Comparison of ENCODE assay signal across 20 cellular contexts in the genomic region with DNA sequence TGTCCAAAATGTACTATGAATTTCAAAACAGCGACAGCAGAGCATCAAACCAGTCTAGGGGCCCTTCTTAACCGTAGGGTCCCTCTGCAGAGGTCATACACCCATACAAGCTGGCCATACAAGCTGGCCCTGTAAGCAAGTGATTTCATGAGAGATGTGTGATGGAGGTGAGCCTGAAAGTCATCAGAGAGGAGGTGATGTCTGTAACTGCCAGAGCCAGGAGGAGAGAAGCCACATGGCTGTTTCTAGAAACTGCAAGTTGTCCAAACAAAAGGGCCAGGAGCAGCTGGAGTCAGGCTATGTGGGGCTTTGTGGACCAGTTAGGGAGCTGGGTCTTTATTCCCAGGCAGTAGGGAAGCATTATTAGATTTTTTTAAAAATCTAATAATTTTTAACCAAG. TPM values are rescaled to one million over a fixed set of nuclear protein-coding genes. Genes with fewer than 3 reads are reported as not detected.
"Had no signal": no experiment of that assay in that cellular context is flagged by ENCODE, and none has a peak within 500 bp of the region (broad histone marks: within the 10 kb centered on the region; RNA-seq: fewer than 3 reads in every experiment).

No MANE protein-coding gene starts in this region.

- H3K36me3 ChIP-seq: adrenal gland, cardiac muscle cell, neutrophil, sigmoid colon, spleen, thoracic aorta, upper lobe of left lung, WERI-Rb-1 had no signal

- H3K9me3 Mint-ChIP-seq: activated naive CD4-positive, alpha-beta T cell treated with anti-CD3 and anti-CD28 coated beads, Interleukin-2, amount 50 U/mL, for 72 hours; effector memory CD8-positive, alpha-beta T cell; naive thymus-derived CD8-positive, alpha-beta T cell; stimulated activated naive B cell treated with anti-CD40 and anti-IgM and Interleukin-4, amounts not matched to agents 10 μg/mL and 1 μg/mL and 100 μg/mL, for 72 hours had no signal

- DNase-seq: activated CD4-positive, alpha-beta T cell treated with anti-CD3 and anti-CD28 coated beads for 1 hour; activated CD4-positive, alpha-beta T cell treated with anti-CD3 and anti-CD28 coated beads, Interleukin-2, amount 50 U/mL, for 4 hours; activated gamma-delta T cell; adrenal gland; effector memory CD8-positive, alpha-beta T cell; mesendoderm; naive thymus-derived CD8-positive, alpha-beta T cell; sigmoid colon; spleen; stimulated activated CD4-positive, alpha-beta T cell treated with anti-CD3 and anti-CD28 coated beads, Interleukin-4, amount 100 ng/mL, for 4 hours; stimulated activated naive B cell treated with anti-CD40 and anti-IgM and Interleukin-4, amounts not matched to agents 10 μg/mL and 1 μg/mL and 100 μg/mL, for 72 hours; upper lobe of left lung; WERI-Rb-1 had no signal

- H3K4me2 ChIP-seq: hepatocyte had no signal

- H3K4me1 ChIP-seq: parathyroid adenoma had no signal

- H3K4me3 ChIP-seq: adrenal gland, cardiac muscle cell, hepatocyte, sigmoid colon, spleen, thoracic aorta, upper lobe of left lung had no signal

- H3K27ac Mint-ChIP-seq: activated naive CD4-positive, alpha-beta T cell treated with anti-CD3 and anti-CD28 coated beads, Interleukin-2, amount 50 U/mL, for 72 hours; effector memory CD8-positive, alpha-beta T cell; naive thymus-derived CD8-positive, alpha-beta T cell; stimulated activated naive B cell treated with anti-CD40 and anti-IgM and Interleukin-4, amounts not matched to agents 10 μg/mL and 1 μg/mL and 100 μg/mL, for 72 hours had no signal

- H3K4me3 Mint-ChIP-seq: effector memory CD8-positive, alpha-beta T cell; naive thymus-derived CD8-positive, alpha-beta T cell; stimulated activated naive B cell treated with anti-CD40 and anti-IgM and Interleukin-4, amounts not matched to agents 10 μg/mL and 1 μg/mL and 100 μg/mL, for 72 hours had no signal

- H3K36me3 Mint-ChIP-seq: activated naive CD4-positive, alpha-beta T cell treated with anti-CD3 and anti-CD28 coated beads, Interleukin-2, amount 50 U/mL, for 72 hours; naive thymus-derived CD8-positive, alpha-beta T cell; stimulated activated naive B cell treated with anti-CD40 and anti-IgM and Interleukin-4, amounts not matched to agents 10 μg/mL and 1 μg/mL and 100 μg/mL, for 72 hours had no signal

- H3K79me2 ChIP-seq: hepatocyte, parathyroid adenoma had no signal

- ATAC-seq: activated naive CD4-positive, alpha-beta T cell treated with anti-CD3 and anti-CD28 coated beads, Interleukin-2, amount 50 U/mL, for 72 hours; effector memory CD8-positive, alpha-beta T cell; naive thymus-derived CD8-positive, alpha-beta T cell; stimulated activated naive B cell treated with anti-CD40 and anti-IgM and Interleukin-4, amounts not matched to agents 10 μg/mL and 1 μg/mL and 100 μg/mL, for 72 hours had no signal

- H3K27ac ChIP-seq: adrenal gland, cardiac muscle cell, hepatocyte, neutrophil, parathyroid adenoma, sigmoid colon, spleen, thoracic aorta, upper lobe of left lung, WERI-Rb-1 had no signal

- H3K9ac ChIP-seq: parathyroid adenoma had no signal

- H3K27me3 Mint-ChIP-seq: stimulated activated naive B cell treated with anti-CD40 and anti-IgM and Interleukin-4, amounts not matched to agents 10 μg/mL and 1 μg/mL and 100 μg/mL, for 72 hours had no signal

- H3K27me3 ChIP-seq: adrenal gland, cardiac muscle cell, hepatocyte, neutrophil, sigmoid colon, spleen, upper lobe of left lung had no signal

- H2AFZ ChIP-seq: hepatocyte, parathyroid adenoma had no signal

- H3K9me3 ChIP-seq: adrenal gland, neutrophil, sigmoid colon, spleen, thoracic aorta, upper lobe of left lung had no signal

RNA-seq across cellular contexts. Expression of gene SERINC2, which starts 14.8 kb away (rescaled TPM):
- total RNA-seq: naive thymus-derived CD8-positive, alpha-beta T cell had no signal
- polyA plus RNA-seq: naive thymus-derived CD8-positive, alpha-beta T cell had no signal

RNA-seq across cellular contexts. Expression of gene FABP3, which starts 25.4 kb away (rescaled TPM):
- total RNA-seq: activated CD8-positive, alpha-beta memory T cell treated with anti-CD3 and anti-CD28 coated beads for 36 hours; activated naive CD4-positive, alpha-beta T cell treated with anti-CD3 and anti-CD28 coated beads, Interleukin-2, amount 50 U/mL, for 72 hours; naive thymus-derived CD8-positive, alpha-beta T cell had no signal
- polyA plus RNA-seq: naive thymus-derived CD8-positive, alpha-beta T cell had no signal
